1 cellular context compared by ENCODE assay signal in genomic region chr1:173717238-173717637, GRCh38.
TF ChIP-seq lines count a peak whose summit lies in the region.

No MANE protein-coding gene starts in this region.

TF ChIP-seq in SK-N-SH treated with all-trans-retinoic acid at 6 μM for 48 hours, 23 proteins besides CTCF, POLR2A, EP300 and RAD21 (continued from another document):
- no peak for TF ChIP-seq POU6F1 (CRISPR knock-in tag; IDR thresholded peaks at IDR 0.05; ENCODE audit: borderline replicate concordance, low read depth)
- TF ChIP-seq ZNF565 (CRISPR knock-in tag; conservative IDR thresholded peaks at IDR 0.05; ENCODE audit: low read depth) = no peak
- no peak for TF ChIP-seq CSRNP3 (CRISPR knock-in tag; IDR thresholded peaks at IDR 0.05)
